ENCODE assay signal across 1 cellular context in the genomic region with DNA sequence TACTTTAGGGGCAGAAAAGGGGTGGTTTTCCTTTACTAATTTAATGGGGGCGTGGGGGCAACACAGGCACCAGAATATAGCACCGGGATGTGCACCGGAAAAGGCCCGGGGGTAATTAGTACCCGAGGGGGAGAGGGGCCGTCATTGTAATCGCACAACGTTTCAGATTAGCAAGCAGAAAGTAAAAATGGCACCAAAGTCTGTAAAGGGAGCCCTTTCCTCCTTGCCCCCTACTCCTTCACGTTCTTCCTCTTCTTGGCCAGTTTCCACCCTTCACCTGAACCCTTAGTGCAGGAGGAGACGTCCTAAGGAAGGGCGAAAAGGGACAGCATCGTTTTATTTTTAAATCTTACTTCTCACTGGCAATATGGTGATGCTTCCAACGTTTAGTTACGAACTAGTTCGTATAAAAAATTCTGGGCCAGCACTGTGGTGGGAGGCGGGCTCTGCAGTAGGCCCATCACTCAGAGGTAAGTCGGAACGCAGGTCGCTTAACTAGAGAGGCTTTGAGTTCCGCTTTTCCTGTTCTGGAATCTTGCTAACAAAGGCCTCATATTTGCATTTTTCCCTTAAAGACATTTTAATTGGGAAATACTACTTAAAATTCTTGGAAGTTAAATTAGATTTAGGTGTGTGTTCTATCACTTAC.
TF ChIP-seq lines count a peak whose summit lies in the region.

No MANE protein-coding gene starts in this region.

TF ChIP-seq in IMR-90, 13 proteins besides CTCF, POLR2A, EP300 and RAD21 (continued from another document):
- no peak for TF ChIP-seq CEBPB (IDR thresholded peaks at IDR 0.05; ENCODE audit: low read depth, low read length)
- no peak for TF ChIP-seq MAFK (IDR thresholded peaks at IDR 0.05; ENCODE audit: low read depth, low read length)
- no peak for TF ChIP-seq RFX5 (IDR thresholded peaks at IDR 0.05; ENCODE audit: low read depth, low read length)
- TF ChIP-seq RCOR1 (IDR thresholded peaks at IDR 0.05; ENCODE audit: insufficient replicate concordance, low read length): no peak
- no peak for TF ChIP-seq CHD1 (IDR thresholded peaks at IDR 0.05; ENCODE audit: low read depth, low read length)
- no peak for TF ChIP-seq SMC3 (IDR thresholded peaks at IDR 0.05; ENCODE audit: low read depth, low read length)
- no peak for TF ChIP-seq BHLHE40 (IDR thresholded peaks at IDR 0.05; ENCODE audit: low read depth, low read length)
- no peak for TF ChIP-seq NFE2L2 (IDR thresholded peaks at IDR 0.05; ENCODE audit: low read depth, low read length)
- TF ChIP-seq, protein P1, sequence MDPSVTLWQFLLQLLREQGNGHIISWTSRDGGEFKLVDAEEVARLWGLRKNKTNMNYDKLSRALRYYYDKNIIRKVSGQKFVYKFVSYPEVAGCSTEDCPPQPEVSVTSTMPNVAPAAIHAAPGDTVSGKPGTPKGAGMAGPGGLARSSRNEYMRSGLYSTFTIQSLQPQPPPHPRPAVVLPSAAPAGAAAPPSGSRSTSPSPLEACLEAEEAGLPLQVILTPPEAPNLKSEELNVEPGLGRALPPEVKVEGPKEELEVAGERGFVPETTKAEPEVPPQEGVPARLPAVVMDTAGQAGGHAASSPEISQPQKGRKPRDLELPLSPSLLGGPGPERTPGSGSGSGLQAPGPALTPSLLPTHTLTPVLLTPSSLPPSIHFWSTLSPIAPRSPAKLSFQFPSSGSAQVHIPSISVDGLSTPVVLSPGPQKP (IDR thresholded peaks at IDR 0.05; ENCODE audit: borderline replicate concordance, low read depth, low read length): no peak
- no peak for TF ChIP-seq MAZ (IDR thresholded peaks at IDR 0.05; ENCODE audit: borderline replicate concordance, low read depth, low read length)
